ENCODE assay signal across 18 cellular contexts in the genomic region with DNA sequence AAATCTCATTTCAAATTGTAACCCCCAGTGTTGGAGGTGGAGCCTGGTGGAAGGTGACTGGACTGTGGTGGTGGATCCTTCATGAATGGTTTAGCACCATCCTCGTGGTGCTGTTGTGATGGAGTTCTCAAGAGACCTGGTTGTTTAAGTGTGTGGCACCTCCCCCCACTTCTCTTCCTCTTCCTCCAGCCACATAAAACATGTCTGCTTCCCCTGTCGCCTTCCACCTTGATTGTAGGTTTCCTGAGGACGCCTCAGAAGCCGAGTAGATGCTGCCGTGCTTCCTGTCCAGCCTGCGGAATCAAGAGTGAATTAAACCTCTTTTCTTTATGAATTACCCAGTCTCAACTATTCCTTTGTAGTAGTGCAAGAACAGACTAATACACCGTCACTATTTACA.
"Had no signal": no experiment of that assay in that cellular context is flagged by ENCODE, and none has a peak within 500 bp of the region (broad histone marks: within the 10 kb centered on the region; RNA-seq: fewer than 3 reads in every experiment).

No MANE protein-coding gene starts in this region.

- ATAC-seq: activated T-cell treated with anti-CD3 and anti-CD28 coated beads, Interleukin-2, amount 50 U/mL, for 72 hours; effector memory CD8-positive, alpha-beta T cell; left colon; lower lobe of right lung; sciatic nerve had no signal

- H3K27me3 ChIP-seq: heart left ventricle, pancreas had no signal

- H3K27ac ChIP-seq: heart left ventricle, lower lobe of right lung, pancreas, SK-N-MC, thoracic aorta, VCaP had no signal

- DNase-seq: activated CD4-positive, alpha-beta memory T cell treated with anti-CD3 and anti-CD28 coated beads, Interleukin-2, amount 10 ng/mL, durations not matched to agents 7 days and 5 days; activated CD4-positive, alpha-beta T cell treated with anti-CD3 and anti-CD28 coated beads for 4 hours; activated CD8-positive, alpha-beta memory T cell treated with anti-CD3 and anti-CD28 coated beads, Interleukin-2, amount 50 U/mL, for 48 hours; activated T-cell treated with anti-CD3 and anti-CD28 coated beads, Interleukin-2, amount 50 U/mL, for 72 hours; aorta; cortex of kidney; effector memory CD8-positive, alpha-beta T cell; heart left ventricle; left colon; lower lobe of right lung; stimulated activated CD4-positive, alpha-beta T cell treated with anti-CD3 and anti-CD28 coated beads, Interleukin-1b, Interleukin-23, amount 100 ng/mL, for 48 hours; T-helper 1 cell had no signal

- H3K27me3 Mint-ChIP-seq: activated CD4-positive, alpha-beta memory T cell treated with anti-CD3 and anti-CD28 coated beads, Interleukin-2, amount 10 ng/mL, durations not matched to agents 7 days and 5 days had no signal

- H3K27ac Mint-ChIP-seq: activated CD4-positive, alpha-beta memory T cell treated with anti-CD3 and anti-CD28 coated beads, Interleukin-2, amount 10 ng/mL, durations not matched to agents 7 days and 5 days; activated T-cell treated with anti-CD3 and anti-CD28 coated beads, Interleukin-2, amount 50 U/mL, for 72 hours had no signal

- H3K9me3 ChIP-seq: heart left ventricle, lower lobe of right lung, pancreas, thoracic aorta had no signal

- H3K4me3 ChIP-seq: heart left ventricle, lower lobe of right lung, pancreas, SK-N-MC, thoracic aorta had no signal

- H3K4me3 Mint-ChIP-seq: activated CD4-positive, alpha-beta memory T cell treated with anti-CD3 and anti-CD28 coated beads, Interleukin-2, amount 10 ng/mL, durations not matched to agents 7 days and 5 days; activated T-cell treated with anti-CD3 and anti-CD28 coated beads, Interleukin-2, amount 50 U/mL, for 72 hours; effector memory CD8-positive, alpha-beta T cell; mesothelial cell of epicardium had no signal

- H3K9me3 Mint-ChIP-seq: activated CD4-positive, alpha-beta memory T cell treated with anti-CD3 and anti-CD28 coated beads, Interleukin-2, amount 10 ng/mL, durations not matched to agents 7 days and 5 days; effector memory CD8-positive, alpha-beta T cell had no signal

- H3K36me3 ChIP-seq: lower lobe of right lung, pancreas, thoracic aorta had no signal
